Comparison of ENCODE assay signal across 22 cellular contexts in genomic region chr12:25894759-25895158, GRCh38.
"Had no signal": no experiment of that assay in that cellular context is flagged by ENCODE, and none has a peak within 500 bp of the region (broad histone marks: within the 10 kb centered on the region; RNA-seq: fewer than 3 reads in every experiment).

No MANE protein-coding gene starts in this region.

- ATAC-seq: body of pancreas, foreskin keratinocyte, left colon had no signal

- H3K36me3 ChIP-seq: cardiac muscle cell, sigmoid colon, thoracic aorta had no signal

- H3K27me3 ChIP-seq: body of pancreas, cardiac muscle cell, foreskin keratinocyte, sigmoid colon had no signal

- DNase-seq: activated CD4-positive, alpha-beta memory T cell treated with anti-CD3 and anti-CD28 coated beads, Interleukin-2, amount 10 ng/mL, durations not matched to agents 7 days and 5 days; activated CD4-positive, alpha-beta T cell treated with anti-CD3 and anti-CD28 coated beads for 48 hours; activated CD4-positive, CD25-positive, alpha-beta regulatory T cell; activated effector memory CD4-positive, alpha-beta T cell treated with Interleukin-2 at 50 U/mL for 16 hours; activated naive CD4-positive, alpha-beta T cell treated with anti-CD3 and anti-CD28 coated beads, Interleukin-2, amount 10 ng/mL, durations not matched to agents 7 days and 5 days; activated T-cell treated with anti-CD3 and anti-CD28 coated beads, Interleukin-2, amount 50 U/mL, for 72 hours; body of pancreas; effector CD4-positive, alpha-beta T cell; erythroblast; foreskin keratinocyte; left colon; naive B cell; nucleus accumbens; retina; sigmoid colon; stimulated activated CD4-positive, alpha-beta T cell treated with anti-CD3 and anti-CD28 coated beads, Interleukin-4, amount 100 ng/mL, for 24 hours; stimulated activated naive CD4-positive, alpha-beta T cell treated with Interleukin-2 at 50 U/mL for 16 hours; T1000 had no signal

- H3K27ac ChIP-seq: body of pancreas, cardiac muscle cell, foreskin keratinocyte, sigmoid colon, thoracic aorta had no signal

- H3K9me3 ChIP-seq: thoracic aorta had no signal

- FAIRE-seq: endometrium, keratinocyte had no signal

- H3K4me3 ChIP-seq: body of pancreas, cardiac muscle cell, sigmoid colon, thoracic aorta had no signal

- H3K4me1 ChIP-seq: body of pancreas, sigmoid colon had no signal
